ENCODE assay signal across 13 cellular contexts in genomic region chr21:44550289-44550688, GRCh38. TPM values are rescaled to one million over a fixed set of nuclear protein-coding genes. Genes with fewer than 3 reads are reported as not detected.
"Had no signal": no experiment of that assay in that cellular context is flagged by ENCODE, and none has a peak within 500 bp of the region (broad histone marks: within the 10 kb centered on the region; RNA-seq: fewer than 3 reads in every experiment).

No MANE protein-coding gene starts in this region.

RNA-seq across cellular contexts. Expression of gene KRTAP10-2, which starts 1.0 kb away (rescaled TPM):
- total RNA-seq: activated CD4-positive, alpha-beta T cell treated with anti-CD3 and anti-CD28 coated beads, Interleukin-2, amount 10 ng/mL, durations not matched to agents 7 days and 5 days; activated CD8-positive, alpha-beta memory T cell treated with anti-CD3 and anti-CD28 coated beads for 36 hours; esophagus squamous epithelium; fibroblast of villous mesenchyme; glomerular endothelial cell; mononuclear cell; naive thymus-derived CD4-positive, alpha-beta T cell; prostate gland; right lobe of liver; SK-MEL-5 had no signal
- polyA plus RNA-seq: naive thymus-derived CD4-positive, alpha-beta T cell; thymus had no signal

RNA-seq across cellular contexts. Expression of gene KRTAP10-3, which starts 8.3 kb away (rescaled TPM):
- total RNA-seq: activated CD4-positive, alpha-beta T cell treated with anti-CD3 and anti-CD28 coated beads, Interleukin-2, amount 10 ng/mL, durations not matched to agents 7 days and 5 days; activated CD8-positive, alpha-beta memory T cell treated with anti-CD3 and anti-CD28 coated beads for 36 hours; esophagus squamous epithelium; fibroblast of villous mesenchyme; glomerular endothelial cell; mononuclear cell; naive thymus-derived CD4-positive, alpha-beta T cell; prostate gland; right lobe of liver; SK-MEL-5 had no signal
- polyA plus RNA-seq: adipose tissue; naive thymus-derived CD4-positive, alpha-beta T cell; thymus had no signal

RNA-seq across cellular contexts. Expression of gene KRTAP10-1, which starts 10.3 kb away (rescaled TPM):
- total RNA-seq: activated CD4-positive, alpha-beta T cell treated with anti-CD3 and anti-CD28 coated beads, Interleukin-2, amount 10 ng/mL, durations not matched to agents 7 days and 5 days; activated CD8-positive, alpha-beta memory T cell treated with anti-CD3 and anti-CD28 coated beads for 36 hours; esophagus squamous epithelium; fibroblast of villous mesenchyme; glomerular endothelial cell; mononuclear cell; naive thymus-derived CD4-positive, alpha-beta T cell; prostate gland; right lobe of liver; SK-MEL-5 had no signal
- polyA plus RNA-seq: adipose tissue; naive thymus-derived CD4-positive, alpha-beta T cell; thymus had no signal

RNA-seq across cellular contexts. Expression of gene KRTAP10-4, which starts 23.2 kb away (rescaled TPM):
- total RNA-seq: activated CD4-positive, alpha-beta T cell treated with anti-CD3 and anti-CD28 coated beads, Interleukin-2, amount 10 ng/mL, durations not matched to agents 7 days and 5 days; activated CD8-positive, alpha-beta memory T cell treated with anti-CD3 and anti-CD28 coated beads for 36 hours; dorsolateral prefrontal cortex; esophagus squamous epithelium; fibroblast of villous mesenchyme; glomerular endothelial cell; mononuclear cell; naive thymus-derived CD4-positive, alpha-beta T cell; prostate gland; right lobe of liver; SK-MEL-5 had no signal
- polyA plus RNA-seq: adipose tissue; naive thymus-derived CD4-positive, alpha-beta T cell; thymus had no signal

RNA-seq across cellular contexts. Expression of gene KRTAP10-5, which starts 30.1 kb away (rescaled TPM):
- total RNA-seq: activated CD4-positive, alpha-beta T cell treated with anti-CD3 and anti-CD28 coated beads, Interleukin-2, amount 10 ng/mL, durations not matched to agents 7 days and 5 days; activated CD8-positive, alpha-beta memory T cell treated with anti-CD3 and anti-CD28 coated beads for 36 hours; dorsolateral prefrontal cortex; esophagus squamous epithelium; fibroblast of villous mesenchyme; glomerular endothelial cell; mononuclear cell; naive thymus-derived CD4-positive, alpha-beta T cell; prostate gland; right lobe of liver; SK-MEL-5 had no signal
- polyA plus RNA-seq: adipose tissue; naive thymus-derived CD4-positive, alpha-beta T cell; thymus had no signal
